8 cellular contexts compared by ENCODE assay signal in genomic region chr1:202967684-202968281, GRCh38. TPM values are rescaled to one million over a fixed set of nuclear protein-coding genes. Genes with fewer than 3 reads are reported as not detected.
DNase-seq lines count a peak whose midpoint lies in the region; ATAC-seq, FAIRE-seq and TF ChIP-seq lines count a peak whose summit lies in the region.

No MANE protein-coding gene starts in this region.

- H2AK5ac ChIP-seq in trophoblast cell (ENCODE audit: low read length): no peak overlapping the region

- WGBS in trophoblast cell (ENCODE audit: extremely low coverage, insufficient coverage, insufficient read length): no CpG with 5 or more reads among the region's 21 CpGs

- H4K8ac ChIP-seq in trophoblast cell (ENCODE audit: low read depth, low read length): peak overlapping the region; percentile 27

- no peak overlapping the region for H3K23ac ChIP-seq in trophoblast cell (ENCODE audit: low read length)

- peaks cover 19 to 25% of the 10 kb centered on the region in 2 experiments for H3K4me1 ChIP-seq in trophoblast cell (ENCODE audit: control insufficient read depth in 1 of 2, insufficient read depth in 2 of 2, low read length in 2 of 2)

- no peak overlapping the region for H3K4ac ChIP-seq in trophoblast cell (ENCODE audit: low read depth, low read length)

- H3K18ac ChIP-seq in trophoblast cell (ENCODE audit: low read length): peak overlapping the region; percentile 14

- peaks cover 11% of the 10 kb centered on the region for H3K79me2 ChIP-seq in trophoblast cell (ENCODE audit: control insufficient read depth, insufficient read depth, low read length, poor library complexity)

- TF ChIP-seq RAD21 in Ishikawa (IDR thresholded peaks at IDR 0.05; ENCODE audit: low read depth): no peak

- H3K4me2 ChIP-seq in trophoblast cell (ENCODE audit: low read length): peak overlapping the region; percentile 95

- TF ChIP-seq EP300 in Ishikawa (IDR thresholded peaks at IDR 0.05; ENCODE audit: borderline replicate concordance): no peak

- H2BK5ac ChIP-seq in trophoblast cell (ENCODE audit: low read depth, low read length, poor library complexity): peak overlapping the region; percentile 4

- H3K9me3 ChIP-seq in trophoblast cell (ENCODE audit: insufficient read depth, low read depth, low read length): peaks cover 2% of the 10 kb centered on the region

- no peak overlapping the region for H4K12ac ChIP-seq in trophoblast cell (ENCODE audit: low read depth, low read length)

- no peak overlapping the region for H2BK12ac ChIP-seq in trophoblast cell (ENCODE audit: low read length)

- peak overlapping the region; percentile 9 for H3K14ac ChIP-seq in trophoblast cell (ENCODE audit: low read length)

- peak; percentile 14 for ATAC-seq in GM18511 (IDR thresholded peaks at IDR 0.05; ENCODE audit: unreplicated experiment)

- H3K4me3 ChIP-seq in trophoblast cell (ENCODE audit: low read depth, low read length): peak overlapping the region; percentile 74

- peak overlapping the region; percentile 62 for H3K9ac ChIP-seq in trophoblast cell (ENCODE audit: low read length)

- peaks cover 9% of the 10 kb centered on the region in 2 experiments for H3K36me3 ChIP-seq in trophoblast cell (ENCODE audit: control insufficient read depth in 1 of 2, insufficient read depth in 2 of 2, low read length in 2 of 2)

- peak overlapping the region; percentile 50 for H4K91ac ChIP-seq in trophoblast cell (ENCODE audit: low read depth, low read length)

- no peaks in the 10 kb centered on the region for H3K27me3 ChIP-seq in trophoblast cell (ENCODE audit: insufficient read depth, low read length)

- peak; percentile 34 to 40 for DNase-seq in AML-193 (lab: John Stamatoyannopoulos, UW)
- peak; percentile 14 to 16 for DNase-seq in activated CD4-positive, alpha-beta T cell treated with anti-CD3 and anti-CD28 coated beads, Interleukin-2, amount 50 U/mL, for 48 hours
- DNase-seq in frontal cortex (ENCODE audit: low spot score in 2 of 2): peak; percentile 22 to 48
- peak in 1 of 2 donors; percentile 62 for DNase-seq in trophoblast cell
- no peak for DNase-seq in ureter (ENCODE audit: low spot score)
- no peak for DNase-seq in SW 1271 (lab: John Stamatoyannopoulos, UW)

- H3K79me1 ChIP-seq in trophoblast cell (ENCODE audit: low read length): peaks cover 19% of the 10 kb centered on the region

- no peak for FAIRE-seq in frontal cortex (lab: Jason Lieb, UNC)

- H2AFZ ChIP-seq in trophoblast cell (ENCODE audit: insufficient read depth, low read length, poor library complexity): peak overlapping the region; percentile 61

- H3K27ac ChIP-seq in trophoblast cell (ENCODE audit: low read depth, low read length): peak overlapping the region; percentile 36

- peak overlapping the region; percentile 10 for H2BK120ac ChIP-seq in trophoblast cell (ENCODE audit: insufficient read depth, low read length, poor library complexity)

TF ChIP-seq in Ishikawa, 13 proteins besides CTCF, POLR2A, EP300 and RAD21:
- TF ChIP-seq CREB1 (IDR thresholded peaks at IDR 0.05; ENCODE audit: low read depth): no peak
- TF ChIP-seq TAF1 (IDR thresholded peaks at IDR 0.05; ENCODE audit: low read depth): 0 out of 2 replicates have a peak, but pooled peaks have one; percentile 23

RNA-seq across cellular contexts. Expression of gene CYB5R1, which starts 0.7 kb away (rescaled TPM):
- total RNA-seq in frontal cortex (21.2 TPM), ureter (142 TPM)
- polyA plus RNA-seq in trophoblast cell (2013): 70.3 and 78.5 TPM in 2 replicates

RNA-seq across cellular contexts. Expression of gene ADIPOR1, which starts 9.7 kb away (rescaled TPM):
- total RNA-seq in frontal cortex: 51.4 TPM
- polyA plus RNA-seq in trophoblast cell (2013): 91.4 and 100 TPM in 2 replicates
- 86.0 TPM for total RNA-seq in ureter

RNA-seq across cellular contexts. Expression of gene TMEM183A, which starts 39.4 kb away (rescaled TPM):
- total RNA-seq in frontal cortex (147 TPM), ureter (50.7 TPM)
- polyA plus RNA-seq in trophoblast cell (2013): 46.3 and 46.7 TPM in 2 replicates

RNA-seq across cellular contexts. Expression of gene KLHL12, which starts 40.7 kb away (rescaled TPM):
- total RNA-seq in frontal cortex: 43.6 TPM
- polyA plus RNA-seq in trophoblast cell (2013): 9.7 and 10.1 TPM in 2 replicates
- total RNA-seq in ureter: 35.4 TPM

RNA-seq across cellular contexts. Expression of gene PPFIA4, which starts 58.5 kb away (rescaled TPM):
- total RNA-seq in frontal cortex (12.6 TPM), ureter (2.4 TPM)
- 0.68 and 1.1 TPM in 2 replicates for polyA plus RNA-seq in trophoblast cell (2013)

Comparison
In these comparisons a context has a peak if more than half of its experiments do, and no peak if none do; other contexts are left out.
1. DNase-seq: peak in AML-193 (2 of 2), activated CD4-positive, alpha-beta T cell treated with anti-CD3 and anti-CD28 coated beads, Interleukin-2, amount 50 U/mL, for 48 hours (2 of 2) and frontal cortex (2 of 2); none in ureter (single experiment) and SW 1271 (0 of 2).